Comparison of ENCODE assay signal across 12 cellular contexts in the genomic region with DNA sequence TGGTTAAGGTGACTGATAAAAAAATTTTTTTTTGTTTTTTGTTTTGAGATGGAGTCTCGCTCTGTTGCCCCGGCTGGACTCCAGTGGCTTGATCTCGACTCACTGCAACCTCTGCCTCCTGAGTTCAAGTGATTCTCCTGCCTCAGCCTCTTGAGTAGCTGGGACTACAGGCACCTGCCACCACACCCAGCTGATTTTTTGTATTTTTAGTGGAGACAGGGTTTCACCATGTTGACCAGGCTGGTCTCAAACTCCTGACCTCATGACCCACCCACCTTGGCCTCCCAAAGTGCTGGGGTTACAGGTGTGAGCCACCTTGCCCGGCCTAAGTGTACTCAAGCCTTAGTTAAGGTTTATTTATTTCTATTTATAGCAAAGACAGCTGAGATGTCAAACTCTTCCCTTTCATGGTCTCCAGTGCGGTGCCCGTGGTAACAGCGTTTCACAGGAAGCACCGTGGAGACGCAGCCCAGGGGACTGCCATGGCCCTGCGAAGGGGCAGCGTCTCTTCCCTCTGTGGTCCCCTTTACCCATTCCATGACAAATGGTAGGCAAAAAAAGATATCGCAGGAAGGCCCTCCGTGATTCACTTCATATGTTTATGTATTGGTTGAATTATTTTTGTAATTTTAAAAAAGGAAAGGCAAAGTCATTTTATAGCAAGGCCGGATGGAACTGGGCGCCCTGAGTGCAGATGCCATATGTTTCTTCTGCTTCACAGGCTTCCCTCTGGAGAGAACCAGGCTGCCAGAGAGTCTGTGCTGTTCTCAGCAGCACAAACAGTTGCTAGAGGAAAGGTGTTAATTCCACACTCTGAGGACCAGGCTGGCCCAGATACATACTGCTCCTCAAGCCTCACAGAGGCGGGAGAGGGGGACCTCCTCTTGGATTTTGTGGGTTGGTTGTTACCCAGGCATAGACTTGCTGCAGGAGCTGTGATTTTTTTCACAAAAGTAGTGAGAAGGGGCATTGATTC. TPM values are rescaled to one million over a fixed set of nuclear protein-coding genes. Genes with fewer than 3 reads are reported as not detected.
A peak's percentile ranks its signal among the peaks of the same experiment; 100 is the strongest.
DNase-seq lines count a peak whose midpoint lies in the region; ATAC-seq and TF ChIP-seq lines count a peak whose summit lies in the region.
"Had no signal": no experiment of that assay in that cellular context is flagged by ENCODE, and none has a peak within 500 bp of the region (broad histone marks: within the 10 kb centered on the region; RNA-seq: fewer than 3 reads in every experiment).

No MANE protein-coding gene starts in this region.

- intact Hi-C loops in Caco-2 (cut with micrococcal nuclease; ENCODE audit: unreplicated experiment), result no loop called here
- intact Hi-C loops in lower lobe of right lung (cut with DNase I), result no loop called here

- H3K27me3 Mint-ChIP-seq in Caco-2 (ENCODE audit: insufficient read depth, unreplicated experiment), result no peaks in the 10 kb centered on the region
- H3K27me3 Mint-ChIP-seq in HFFc6 (ENCODE audit: insufficient read depth), result peaks cover 9% of the 10 kb centered on the region
- H3K27me3 Mint-ChIP-seq in brain, result peaks cover 8% of the 10 kb centered on the region

- POLR2A ChIA-PET in Caco-2 (lab: Charles Lee), result no interaction called here

- no peak overlapping the region for H3K4ac ChIP-seq in neuronal stem cell (ENCODE audit: low read length)

- no peak overlapping the region for H2BK120ac ChIP-seq in neuronal stem cell (ENCODE audit: low read depth, low read length)

- TF ChIP-seq CTCF in Caco-2 (IDR thresholded peaks at IDR 0.05; ENCODE audit: insufficient read depth in 1 of 2, low read depth in 1 of 2, low read length in 1 of 2, severe bottlenecking in 1 of 2, unreplicated experiment in 1 of 2) (no peak), HFFc6 (IDR thresholded peaks at IDR 0.05) (no peak), brain (conservative IDR thresholded peaks at IDR 0.05) (no peak), omental fat pad (IDR thresholded peaks at IDR 0.05) (no peak), lower lobe of right lung (IDR thresholded peaks at IDR 0.05) (no peak)

- no peak overlapping the region for H2BK5ac ChIP-seq in neuronal stem cell (ENCODE audit: low read length)

- H3K23ac ChIP-seq in neuronal stem cell (ENCODE audit: low read depth, low read length, poor library complexity), result peak overlapping the region; percentile 78

- ATAC-seq in omental fat pad (ENCODE audit: low FRiP score) (no peak), lower lobe of right lung (no peak)

- H4K91ac ChIP-seq in neuronal stem cell (ENCODE audit: low read depth, low read length, poor library complexity), result no peak overlapping the region

- no peaks in the 10 kb centered on the region for H3K9me3 ChIP-seq in Caco-2
- H3K9me3 ChIP-seq in neuronal stem cell (replicated peaks in 1 of 2; ENCODE audit: control insufficient read depth in 2 of 2, insufficient read depth in 1 of 2, low read depth in 1 of 2, low read length in 2 of 2), result no peaks in the 10 kb centered on the region
- H3K9me3 ChIP-seq in lower lobe of right lung, result no peaks in the 10 kb centered on the region
- H3K9me3 ChIP-seq: MG63, sigmoid colon, thyroid gland had no signal

- no peak overlapping the region for H2BK12ac ChIP-seq in neuronal stem cell (ENCODE audit: low read length)

- no peak overlapping the region for H3K18ac ChIP-seq in neuronal stem cell (ENCODE audit: low read length)

- BruUV-seq in Caco-2 (replicated peaks; lab: Mats Ljungman, UMichigan), result no TSS peak

- H3K9ac ChIP-seq in neuronal stem cell (ENCODE audit: low read depth, low read length, poor library complexity), result no peak overlapping the region

- no peak overlapping the region for H3K4me3 Mint-ChIP-seq in Caco-2 (ENCODE audit: unreplicated experiment)
- H3K4me3 Mint-ChIP-seq in HFFc6, result no peak overlapping the region
- H3K4me3 Mint-ChIP-seq in brain, result peak overlapping the region in 3 of 5 experiments; percentile 43 to 67 (median 45)

- no peaks in the 10 kb centered on the region for H3K9me3 Mint-ChIP-seq in Caco-2 (ENCODE audit: unreplicated experiment)
- H3K9me3 Mint-ChIP-seq in HFFc6, result no peaks in the 10 kb centered on the region
- H3K9me3 Mint-ChIP-seq in brain, result no peaks in the 10 kb centered on the region

- peak overlapping the region; percentile 55 for H3K27ac Mint-ChIP-seq in Caco-2 (ENCODE audit: unreplicated experiment)
- peak overlapping the region; percentile 31 for H3K27ac Mint-ChIP-seq in HFFc6
- H3K27ac Mint-ChIP-seq in brain, result peak overlapping the region; percentile 66 to 97 (median 78)

- CTCF ChIA-PET in Caco-2 (lab: Charles Lee), result interaction anchor here (0.7 kb wide), 1 partner anchor 95 kb away, joined by 3 read pairs; no protein-coding TSS in a partner anchor

- H3K4me2 ChIP-seq in neuronal stem cell (ENCODE audit: insufficient read depth, low read length, poor library complexity, severe bottlenecking), result no peak overlapping the region

- WGBS in neuronal stem cell (ENCODE audit: extremely low coverage in 2 of 2, insufficient read length in 2 of 2, insufficient replicate concordance in 1 of 2), 2 donors, result no CpG with 5 or more reads among the region's 16 CpGs

- H3K4me1 Mint-ChIP-seq in Caco-2 (ENCODE audit: low read depth, unreplicated experiment), result peaks cover 6% of the 10 kb centered on the region
- no peaks in the 10 kb centered on the region for H3K4me1 Mint-ChIP-seq in HFFc6 (ENCODE audit: low read depth)
- peaks cover 20% of the 10 kb centered on the region for H3K4me1 Mint-ChIP-seq in brain

- H3K36me3 ChIP-seq in Caco-2 (ENCODE audit: control insufficient read depth, insufficient read depth, low read length) (peaks cover 4% of the 10 kb centered on the region), neuronal stem cell (replicated peaks in 1 of 2; ENCODE audit: control insufficient read depth in 2 of 2, insufficient read depth in 2 of 2, low read length in 2 of 2) (peaks cover 21 to 75% of the 10 kb centered on the region in 2 donors), lower lobe of right lung (peaks cover 63% of the 10 kb centered on the region)

- H3K27me3 ChIP-seq in Caco-2 (replicated peaks; ENCODE audit: control insufficient read depth, insufficient read depth, low read length) (no peaks in the 10 kb centered on the region), neuronal stem cell (ENCODE audit: control insufficient read depth in 3 of 3, insufficient read depth in 3 of 3, low read depth in 1 of 3, low read length in 3 of 3) (no peaks in the 10 kb centered on the region), lower lobe of right lung (ENCODE audit: low read depth) (no peaks in the 10 kb centered on the region)
- H3K27me3 ChIP-seq: MG63, sigmoid colon, thyroid gland had no signal

- H3K27ac ChIP-seq in neuronal stem cell (replicated peaks; ENCODE audit: low read length), result peak overlapping the region; percentile 28
- no peak overlapping the region for H3K27ac ChIP-seq in lower lobe of right lung
- H3K27ac ChIP-seq: HL-60, sigmoid colon, thyroid gland had no signal

- H4K8ac ChIP-seq in neuronal stem cell (ENCODE audit: low read depth, low read length), result no peak overlapping the region

- no peak overlapping the region for H2AK5ac ChIP-seq in neuronal stem cell (ENCODE audit: low read depth, low read length)

- H3K4me3 ChIP-seq in Caco-2 (ENCODE audit: low read depth, low read length) (no peak overlapping the region), neuronal stem cell (ENCODE audit: low read length in 2 of 2) (no peak overlapping the region), lower lobe of right lung (no peak overlapping the region)
- H3K4me3 ChIP-seq: MG63, sigmoid colon, thyroid gland had no signal

- H2AFZ ChIP-seq in neuronal stem cell (ENCODE audit: low read length), result no peak overlapping the region

- H3K79me1 ChIP-seq in neuronal stem cell (ENCODE audit: low read depth, low read length), result no peaks in the 10 kb centered on the region

- H3K36me3 Mint-ChIP-seq in Caco-2 (ENCODE audit: insufficient read depth, unreplicated experiment) (peaks cover 100% of the 10 kb centered on the region), HFFc6 (ENCODE audit: low read depth) (peaks cover 29% of the 10 kb centered on the region), brain (peaks cover 50% of the 10 kb centered on the region)

- no peak overlapping the region for H3K14ac ChIP-seq in neuronal stem cell (ENCODE audit: low read length)

- DNase-seq in Caco-2 (no peak), HFFc6 (no peak), neuronal stem cell (ENCODE audit: low spot score) (no peak), omental fat pad (ENCODE audit: low spot score) (no peak), lower lobe of right lung (no peak), NCI-H345 (lab: John Stamatoyannopoulos, UW) (no peak)
- DNase-seq: NCI-H2227 treated with DMSO at 0.1 percent for 48 hours, sigmoid colon, thyroid gland had no signal

- H3K4me1 ChIP-seq in Caco-2 (0 out of 2 replicates have a peak, but pooled peaks cover 9% of the 10 kb centered on the region), neuronal stem cell (ENCODE audit: control insufficient read depth in 2 of 2, insufficient read depth in 1 of 2, low read depth in 1 of 2, low read length in 2 of 2) (peaks cover 1 to 8% of the 10 kb centered on the region in 2 donors), lower lobe of right lung (peaks cover 17% of the 10 kb centered on the region)

- no peak overlapping the region for H2BK15ac ChIP-seq in neuronal stem cell (ENCODE audit: low read length)

RNA-seq across cellular contexts. Expression of gene DDX19A, which starts 29.2 kb away (rescaled TPM):
- 62.0 and 72.5 TPM in 2 replicates for total RNA-seq in Caco-2 (2022)
- total RNA-seq in HFFc6 (2021; fragmentation: NEBNext Ultra II Directional; extraction: Animal tissue kit (Norgen Biotek cat#: 25700)), result 10 to 100 TPM; 40.1 to 50.9 (median 43.8) TPM
- 37.4 TPM for polyA plus RNA-seq in brain (ENCODE audit: insufficient read depth, low read depth, low replicate concordance)
- polyA plus RNA-seq in neuronal stem cell (2013, experiment 1 of 2), result 27.4 TPM
- 28.7 TPM for polyA plus RNA-seq in neuronal stem cell (2013, experiment 2 of 2)
- total RNA-seq in omental fat pad, result 10 to 100 TPM; 41.1 to 54.3 (median 51.5) TPM
- total RNA-seq in lower lobe of right lung, result 24.5 TPM

Comparison
In these comparisons a context has a peak if more than half of its experiments do, and no peak if none do; other contexts are left out.
1. H3K4me3 Mint-ChIP-seq: peak in brain (3 of 5); none in Caco-2 (single experiment) and HFFc6 (single experiment).
2. Peak in every context shown above with its lines, with median percentiles within 50 percentile points of each other: H3K27ac Mint-ChIP-seq.